15 cellular contexts compared by ENCODE assay signal in the genomic region with DNA sequence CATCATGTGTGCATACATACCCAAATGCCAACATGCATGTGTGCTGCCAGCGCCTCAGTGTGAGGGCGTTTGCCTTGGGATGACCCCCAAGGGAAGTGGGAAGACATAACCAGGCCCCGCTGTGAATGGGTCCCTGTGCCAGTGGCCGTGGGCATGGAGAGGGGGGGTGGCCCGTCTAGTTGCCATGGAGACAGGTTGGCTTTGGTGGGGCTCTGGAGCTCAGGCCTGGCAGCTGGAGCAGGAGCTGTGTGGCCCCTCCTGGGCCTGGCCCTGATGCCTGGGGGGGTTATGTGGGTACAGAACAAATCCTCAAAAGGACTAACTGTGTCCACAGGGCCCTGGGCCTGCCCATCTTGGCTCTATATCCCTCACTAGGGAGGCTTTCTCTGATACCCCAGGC. TPM values are rescaled to one million over a fixed set of nuclear protein-coding genes. Genes with fewer than 3 reads are reported as not detected.
DNase-seq lines count a peak whose midpoint lies in the region; ATAC-seq and TF ChIP-seq lines count a peak whose summit lies in the region.
"Had no signal": no experiment of that assay in that cellular context is flagged by ENCODE, and none has a peak within 500 bp of the region (broad histone marks: within the 10 kb centered on the region; RNA-seq: fewer than 3 reads in every experiment).

No MANE protein-coding gene starts in this region.

- H3K27ac ChIP-seq in right atrium auricular region = peak overlapping the region; percentile 49 to 70
- peak overlapping the region in 36 of 59 donors; percentile 2 to 82 (median 54) for H3K27ac ChIP-seq in dorsolateral prefrontal cortex
- no peak overlapping the region for H3K27ac ChIP-seq in aorta (ENCODE audit: low read depth in 1 of 2, low read length in 2 of 2)
- H3K27ac ChIP-seq: GM23248 had no signal

- H3K4me3 ChIP-seq in right atrium auricular region (no peak overlapping the region), dorsolateral prefrontal cortex (no peak overlapping the region), aorta (ENCODE audit: low read length in 2 of 2) (no peak overlapping the region)
- H3K4me3 ChIP-seq: GM23248 had no signal

- TF ChIP-seq CTCF in right atrium auricular region (IDR thresholded peaks at IDR 0.05) (no peak), dorsolateral prefrontal cortex (IDR thresholded peaks at IDR 0.05 in 54 of 56, conservative IDR thresholded peaks at IDR 0.05 in 2 of 56; ENCODE audit: low read depth in 1 of 56, partially characterized antibody in 56 of 56) (no peak)

- H3K4me1 ChIP-seq in right atrium auricular region = peaks cover 0 to 49% of the 10 kb centered on the region in 2 donors
- no peaks in the 10 kb centered on the region for H3K4me1 ChIP-seq in aorta (ENCODE audit: control insufficient read depth in 1 of 2, insufficient read depth in 2 of 2, low read length in 2 of 2)

- H3K27me3 ChIP-seq in right atrium auricular region (no peaks in the 10 kb centered on the region), dorsolateral prefrontal cortex (peaks cover 0 to 29% (median 0%) of the 10 kb centered on the region in 45 donors), aorta (ENCODE audit: control insufficient read depth in 1 of 2, insufficient read depth in 2 of 2, low read length in 1 of 2) (peaks cover 0 to 2% of the 10 kb centered on the region in 2 donors)

- ATAC-seq in Right ventricle myocardium inferior (no peak), aorta (ENCODE audit: low FRiP score) (no peak)
- ATAC-seq: HCT116 had no signal

- DNase-seq in right atrium auricular region (ENCODE audit: low spot score) (no peak), Right ventricle myocardium inferior (ENCODE audit: missing footprints) (no peak), NCI-H69 (lab: John Stamatoyannopoulos, UW) (peak; percentile 52), dorsolateral prefrontal cortex (no peak), aorta (no peak), DMS79 (lab: John Stamatoyannopoulos, UW) (no peak)
- DNase-seq: C1 segment of cervical spinal cord, Calu3, COR-L47, DMS53, DND-41, GM23248, H9 had no signal

- H3K36me3 ChIP-seq in right atrium auricular region = no peaks in the 10 kb centered on the region
- no peaks in the 10 kb centered on the region for H3K36me3 ChIP-seq in aorta (ENCODE audit: control insufficient read depth in 1 of 2, insufficient read depth in 2 of 2, low read length in 1 of 2)

- 57 to 66% methylated on average over 5 of the region's 5 CpGs for WGBS in aorta, 2 donors

- no peaks in the 10 kb centered on the region for H3K9me3 ChIP-seq in right atrium auricular region
- no peaks in the 10 kb centered on the region for H3K9me3 ChIP-seq in aorta (ENCODE audit: control insufficient read depth, low read length)

- intact Hi-C loops in Right ventricle myocardium inferior (cut with DNase I) (no loop called here), dorsolateral prefrontal cortex (cut with DNase I) (no loop called here), aorta (cut with DNase I) (no loop called here)

RNA-seq across cellular contexts. Expression of a gene that starts 8.0 kb away (rescaled TPM):
- 10 to 100 TPM; 19.2 to 23.6 TPM for total RNA-seq in right atrium auricular region
- total RNA-seq in Right ventricle myocardium inferior = 28.2 TPM
- 100 to 1,000 TPM in 115 of 120 experiments, 10 to 100 TPM in 5; 52.2 to 249 (median 173) TPM for total RNA-seq in dorsolateral prefrontal cortex
- 1 to 10 TPM; 1.0 to 2.3 TPM for total RNA-seq in aorta
- polyA plus RNA-seq in aorta = under 1 TPM; 0.20 to 0.88 TPM
- total RNA-seq: CD4-positive, alpha-beta memory T cell had no signal
- polyA plus RNA-seq: CD4-positive, alpha-beta memory T cell had no signal

Comparison
In these comparisons a context has a peak if more than half of its experiments do, and no peak if none do; other contexts are left out.
1. H3K27ac ChIP-seq: peak in right atrium auricular region (2 of 2) and dorsolateral prefrontal cortex (36 of 59); none in aorta (0 of 2).